1 cellular context compared by ENCODE assay signal in genomic region chr6:33739611-33740010, GRCh38.
TF ChIP-seq lines count a peak whose summit lies in the region.

No MANE protein-coding gene starts in this region.

TF ChIP-seq in K562, 482 proteins besides CTCF, POLR2A, EP300 and RAD21:
- no peak for TF ChIP-seq HLTF (IDR thresholded peaks at IDR 0.05)
- TF ChIP-seq LEF1 (IDR thresholded peaks at IDR 0.05): no peak
- no peak for TF ChIP-seq IFI16 (CRISPR knock-in tag; IDR thresholded peaks at IDR 0.05)
- TF ChIP-seq NFIX (CRISPR knock-in tag; IDR thresholded peaks at IDR 0.05; ENCODE audit: low read depth): no peak
- TF ChIP-seq TFAM (CRISPR knock-in tag; conservative IDR thresholded peaks at IDR 0.05): no peak
- TF ChIP-seq HSF4 (CRISPR knock-in tag; IDR thresholded peaks at IDR 0.05; ENCODE audit: borderline replicate concordance): no peak
- no peak for TF ChIP-seq TCF15 (CRISPR knock-in tag; IDR thresholded peaks at IDR 0.05)
